In genomic region chr5:73506459-73506955, GRCh38 we compare ENCODE assay signal across 19 cellular contexts. TPM values are rescaled to one million over a fixed set of nuclear protein-coding genes. Genes with fewer than 3 reads are reported as not detected.
DNase-seq lines count a peak whose midpoint lies in the region; ATAC-seq and TF ChIP-seq lines count a peak whose summit lies in the region.
"Had no signal": no experiment of that assay in that cellular context is flagged by ENCODE, and none has a peak within 500 bp of the region (broad histone marks: within the 10 kb centered on the region; RNA-seq: fewer than 3 reads in every experiment).

No MANE protein-coding gene starts in this region.

- POLR2A ChIA-PET in WTC11 (lab: Charles Lee): no interaction called here

- DNase-seq in activated naive CD8-positive, alpha-beta T cell treated with anti-CD3 and anti-CD28 coated beads for 36 hours: no peak
- DNase-seq in activated naive CD8-positive, alpha-beta T cell treated with anti-CD3 and anti-CD28 coated beads, Interleukin-2, amount 50 U/mL, for 24 hours: no peak
- DNase-seq in WTC11 (ENCODE audit: low spot score) (no peak), NCI-H774 (lab: John Stamatoyannopoulos, UW) (no peak)
- DNase-seq: activated gamma-delta T cell, anterior cingulate cortex, HFFc6, MV-4-11, natural killer cell, NCI-H2029 treated with DMSO at 0.1 percent for 48 hours, NCI-H524 treated with DMSO at 0.1 percent for 48 hours, PC-9, psoas muscle had no signal

- H3K9ac ChIP-seq in subcutaneous abdominal adipose tissue (ENCODE audit: low read length in 5 of 5): no peak overlapping the region

- H3K36me3 Mint-ChIP-seq in activated naive CD8-positive, alpha-beta T cell treated with anti-CD3 and anti-CD28 coated beads for 36 hours: peaks cover 22% of the 10 kb centered on the region
- peaks cover 41% of the 10 kb centered on the region for H3K36me3 Mint-ChIP-seq in activated naive CD8-positive, alpha-beta T cell treated with anti-CD3 and anti-CD28 coated beads, Interleukin-2, amount 50 U/mL, for 24 hours (ENCODE audit: low read depth)
- peaks cover 39% of the 10 kb centered on the region for H3K36me3 Mint-ChIP-seq in WTC11

- peak overlapping the region; percentile 10 for H3K27ac Mint-ChIP-seq in activated naive CD8-positive, alpha-beta T cell treated with anti-CD3 and anti-CD28 coated beads for 36 hours
- no peak overlapping the region for H3K27ac Mint-ChIP-seq in activated naive CD8-positive, alpha-beta T cell treated with anti-CD3 and anti-CD28 coated beads, Interleukin-2, amount 50 U/mL, for 24 hours
- peak overlapping the region; percentile 65 for H3K27ac Mint-ChIP-seq in WTC11
- H3K27ac Mint-ChIP-seq: HFFc6; stimulated activated naive CD8-positive, alpha-beta T cell treated with anti-CD3 and anti-CD28 coated beads, Interleukin-15, Interleukin-2, amounts not matched to agents 100 ng/mL and 50 ng/mL, for 24 hours had no signal

- no peak overlapping the region for H3K4me3 Mint-ChIP-seq in activated naive CD8-positive, alpha-beta T cell treated with anti-CD3 and anti-CD28 coated beads for 36 hours
- no peak overlapping the region for H3K4me3 Mint-ChIP-seq in activated naive CD8-positive, alpha-beta T cell treated with anti-CD3 and anti-CD28 coated beads, Interleukin-2, amount 50 U/mL, for 24 hours
- no peak overlapping the region for H3K4me3 Mint-ChIP-seq in WTC11
- H3K4me3 Mint-ChIP-seq: HFFc6; natural killer cell; stimulated activated naive CD8-positive, alpha-beta T cell treated with anti-CD3 and anti-CD28 coated beads, Interleukin-15, Interleukin-2, amounts not matched to agents 100 ng/mL and 50 ng/mL, for 24 hours had no signal

- H3K4me3 ChIP-seq in subcutaneous abdominal adipose tissue (ENCODE audit: low read depth in 1 of 5, low read length in 5 of 5): no peak overlapping the region
- H3K4me3 ChIP-seq: PC-9, psoas muscle, vagina had no signal

- peaks cover 0 to under 1% (median 0%) of the 10 kb centered on the region in 5 donors for H3K4me1 ChIP-seq in subcutaneous abdominal adipose tissue (ENCODE audit: control insufficient read depth in 5 of 5, insufficient read depth in 5 of 5, low read length in 5 of 5)
- H3K4me1 ChIP-seq: psoas muscle had no signal

- no peaks in the 10 kb centered on the region for H3K9me3 ChIP-seq in subcutaneous abdominal adipose tissue (ENCODE audit: control insufficient read depth in 5 of 5, low read length in 5 of 5)
- H3K9me3 ChIP-seq: psoas muscle, vagina had no signal

- H3K27ac ChIP-seq in subcutaneous abdominal adipose tissue (ENCODE audit: low read depth, low read length): peak overlapping the region; percentile 24
- H3K27ac ChIP-seq: epithelial cell of prostate, PC-9, psoas muscle, vagina had no signal

- H3K4me1 Mint-ChIP-seq in activated naive CD8-positive, alpha-beta T cell treated with anti-CD3 and anti-CD28 coated beads for 36 hours: peaks cover 14% of the 10 kb centered on the region
- H3K4me1 Mint-ChIP-seq in activated naive CD8-positive, alpha-beta T cell treated with anti-CD3 and anti-CD28 coated beads, Interleukin-2, amount 50 U/mL, for 24 hours: peaks cover 14% of the 10 kb centered on the region
- H3K4me1 Mint-ChIP-seq in WTC11: peaks cover 4% of the 10 kb centered on the region

- no peaks in the 10 kb centered on the region for H3K27me3 Mint-ChIP-seq in activated naive CD8-positive, alpha-beta T cell treated with anti-CD3 and anti-CD28 coated beads for 36 hours
- no peaks in the 10 kb centered on the region for H3K27me3 Mint-ChIP-seq in activated naive CD8-positive, alpha-beta T cell treated with anti-CD3 and anti-CD28 coated beads, Interleukin-2, amount 50 U/mL, for 24 hours
- H3K27me3 Mint-ChIP-seq in WTC11 (ENCODE audit: low read depth): no peaks in the 10 kb centered on the region
- H3K27me3 Mint-ChIP-seq: stimulated activated naive CD8-positive, alpha-beta T cell treated with anti-CD3 and anti-CD28 coated beads, Interleukin-15, Interleukin-2, amounts not matched to agents 100 ng/mL and 50 ng/mL, for 24 hours had no signal

- TF ChIP-seq CTCF in WTC11 (IDR thresholded peaks at IDR 0.05): no peak

- H3K9me3 Mint-ChIP-seq in activated naive CD8-positive, alpha-beta T cell treated with anti-CD3 and anti-CD28 coated beads for 36 hours: no peaks in the 10 kb centered on the region
- no peaks in the 10 kb centered on the region for H3K9me3 Mint-ChIP-seq in activated naive CD8-positive, alpha-beta T cell treated with anti-CD3 and anti-CD28 coated beads, Interleukin-2, amount 50 U/mL, for 24 hours
- no peaks in the 10 kb centered on the region for H3K9me3 Mint-ChIP-seq in WTC11
- H3K9me3 Mint-ChIP-seq: HFFc6; natural killer cell; stimulated activated naive CD8-positive, alpha-beta T cell treated with anti-CD3 and anti-CD28 coated beads, Interleukin-15, Interleukin-2, amounts not matched to agents 100 ng/mL and 50 ng/mL, for 24 hours had no signal

- CTCF ChIA-PET in WTC11 (lab: Charles Lee): interaction anchor here (0.6 to 1.8 kb wide), 4 partner anchors 10 to 55 kb away, joined by 4 to 7 read pairs (median 5); no protein-coding TSS in a partner anchor

- H3K27me3 ChIP-seq in subcutaneous abdominal adipose tissue (ENCODE audit: control insufficient read depth in 5 of 5, insufficient read depth in 4 of 5, low read length in 5 of 5): no peaks in the 10 kb centered on the region
- H3K27me3 ChIP-seq: vagina had no signal

- H3K36me3 ChIP-seq in subcutaneous abdominal adipose tissue (ENCODE audit: control insufficient read depth in 5 of 5, insufficient read depth in 5 of 5, low read length in 5 of 5): peaks cover 36 to 51% (median 42%) of the 10 kb centered on the region in 5 donors

- ATAC-seq in activated naive CD8-positive, alpha-beta T cell treated with anti-CD3 and anti-CD28 coated beads, Interleukin-2, amount 50 U/mL, for 24 hours: no peak
- ATAC-seq in WTC11 (peak; percentile 63), HG03039 (IDR thresholded peaks at IDR 0.05; ENCODE audit: unreplicated experiment) (no peak)
- ATAC-seq: natural killer cell, psoas muscle had no signal

TF ChIP-seq in WTC11, 78 proteins besides CTCF, POLR2A, EP300 and RAD21:
- TF ChIP-seq NFATC4 (CRISPR knock-in tag; IDR thresholded peaks at IDR 0.05): peak; percentile 66; the same call in 1 of the 2 replicates
- TF ChIP-seq ZNF317 (CRISPR knock-in tag; IDR thresholded peaks at IDR 0.05; ENCODE audit: borderline replicate concordance, low read depth): no peak
- peak; percentile 85; the same call in 1 of the 2 replicates for TF ChIP-seq PRRX2 (CRISPR knock-in tag; IDR thresholded peaks at IDR 0.05)
- no peak for TF ChIP-seq NR3C1 (CRISPR knock-in tag; conservative IDR thresholded peaks at IDR 0.05; ENCODE audit: low read depth)
- 0 out of 2 replicates have a peak, but pooled peaks have one; percentile 37 for TF ChIP-seq EMX1 (CRISPR knock-in tag; IDR thresholded peaks at IDR 0.05)

RNA-seq across cellular contexts. Expression of gene BTF3, which starts 8.3 kb away (rescaled TPM):
- 1,000 to 10,000 TPM; 1,092 to 1,163 TPM for total RNA-seq in activated naive CD8-positive, alpha-beta T cell treated with anti-CD3 and anti-CD28 coated beads for 36 hours
- 736 to 764 TPM (median 736 TPM) in 3 replicates for total RNA-seq in WTC11 (2021)

RNA-seq across cellular contexts. Expression of gene FOXD1, which starts 57.9 kb away (rescaled TPM):
- total RNA-seq in activated naive CD8-positive, alpha-beta T cell treated with anti-CD3 and anti-CD28 coated beads for 36 hours: under 1 TPM; 0.45 to 0.58 TPM
- 7.0 to 10.3 TPM (median 7.9 TPM) in 3 replicates for total RNA-seq in WTC11 (2021)
- total RNA-seq: lung microvascular endothelial cell, vagina had no signal

RNA-seq across cellular contexts. Expression of gene ANKRA2, which starts 58.9 kb away (rescaled TPM):
- total RNA-seq in activated naive CD8-positive, alpha-beta T cell treated with anti-CD3 and anti-CD28 coated beads for 36 hours: 10 to 100 TPM; 14.3 to 15.6 TPM
- total RNA-seq in WTC11 (2021): 14.3 to 17.7 TPM (median 14.5 TPM) in 3 replicates

RNA-seq across cellular contexts. Expression of gene UTP15, which starts 59.0 kb away (rescaled TPM):
- 10 to 100 TPM; 57.2 to 57.7 TPM for total RNA-seq in activated naive CD8-positive, alpha-beta T cell treated with anti-CD3 and anti-CD28 coated beads for 36 hours
- 26.2 to 35.2 TPM (median 26.7 TPM) in 3 replicates for total RNA-seq in WTC11 (2021)
